ENCODE assay signal across 25 cellular contexts in the genomic region with DNA sequence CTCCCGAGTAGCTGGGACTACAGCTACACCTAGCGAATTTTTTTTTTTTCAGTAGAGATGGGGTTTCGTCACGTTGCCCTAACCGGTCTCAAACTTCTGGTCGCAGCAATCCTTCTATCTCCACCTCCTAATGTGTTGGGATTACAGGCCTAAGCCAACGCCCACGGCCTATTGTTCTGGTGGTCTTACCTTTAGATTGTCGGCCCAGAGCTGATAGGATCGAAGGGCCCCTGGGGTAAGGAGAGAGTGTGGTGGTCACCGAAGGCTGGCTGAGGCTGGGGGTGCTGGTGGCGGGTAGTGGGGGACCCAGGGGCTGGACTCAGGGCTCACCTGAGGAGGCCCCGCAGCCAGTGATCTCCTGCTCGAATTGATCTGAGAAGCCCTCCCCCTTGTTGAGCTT. TPM values are rescaled to one million over a fixed set of nuclear protein-coding genes. Genes with fewer than 3 reads are reported as not detected.
"Had no signal": no experiment of that assay in that cellular context is flagged by ENCODE, and none has a peak within 500 bp of the region (broad histone marks: within the 10 kb centered on the region; RNA-seq: fewer than 3 reads in every experiment).

No MANE protein-coding gene starts in this region.

- H3K4me3 ChIP-seq: SJSA1, SK-N-MC had no signal

- H3K4me1 ChIP-seq: SJSA1 had no signal

- H3K9me3 ChIP-seq: SJSA1 had no signal

- FAIRE-seq: HTR-8/SVneo, RCC 7860 had no signal

- H3K9ac ChIP-seq: KMS-11 had no signal

- DNase-seq: Kasumi-1, MV-4-11, NCI-H1048, NCI-H1105, NCI-H1417, NCI-H146, NCI-H1694 treated with DMSO at 0.1 percent for 48 hours, NCI-H1930, NCI-H2081, NCI-H2107, NCI-H2227 treated with DMSO at 0.1 percent for 48 hours, NCI-H524, NCI-H526 treated with DMSO at 0.1 percent for 48 hours, NCI-H774, Right ventricle myocardium superior, RPMI8226, SIG-M5 had no signal

- H3K36me3 ChIP-seq: SJSA1 had no signal

- H3K27ac ChIP-seq: HL-60, KMS-11, SJSA1, SK-N-MC had no signal

- H3K4me2 ChIP-seq: KMS-11 had no signal

RNA-seq across cellular contexts. Expression of a gene that starts 7.0 kb away (rescaled TPM):
- total RNA-seq: Right ventricle myocardium superior, SJSA1 had no signal

RNA-seq across cellular contexts. Expression of a gene that starts 10.5 kb away (rescaled TPM):
- total RNA-seq: M059J, SJSA1 had no signal

RNA-seq across cellular contexts. Expression of a gene that starts 31.0 kb away (rescaled TPM):
- total RNA-seq: SJSA1 had no signal

RNA-seq across cellular contexts. Expression of a gene that starts 37.5 kb away (rescaled TPM):
- total RNA-seq: M059J, NCI-H460, Right ventricle myocardium superior, SJSA1 had no signal
